1 cellular context compared by ENCODE assay signal in the genomic region with DNA sequence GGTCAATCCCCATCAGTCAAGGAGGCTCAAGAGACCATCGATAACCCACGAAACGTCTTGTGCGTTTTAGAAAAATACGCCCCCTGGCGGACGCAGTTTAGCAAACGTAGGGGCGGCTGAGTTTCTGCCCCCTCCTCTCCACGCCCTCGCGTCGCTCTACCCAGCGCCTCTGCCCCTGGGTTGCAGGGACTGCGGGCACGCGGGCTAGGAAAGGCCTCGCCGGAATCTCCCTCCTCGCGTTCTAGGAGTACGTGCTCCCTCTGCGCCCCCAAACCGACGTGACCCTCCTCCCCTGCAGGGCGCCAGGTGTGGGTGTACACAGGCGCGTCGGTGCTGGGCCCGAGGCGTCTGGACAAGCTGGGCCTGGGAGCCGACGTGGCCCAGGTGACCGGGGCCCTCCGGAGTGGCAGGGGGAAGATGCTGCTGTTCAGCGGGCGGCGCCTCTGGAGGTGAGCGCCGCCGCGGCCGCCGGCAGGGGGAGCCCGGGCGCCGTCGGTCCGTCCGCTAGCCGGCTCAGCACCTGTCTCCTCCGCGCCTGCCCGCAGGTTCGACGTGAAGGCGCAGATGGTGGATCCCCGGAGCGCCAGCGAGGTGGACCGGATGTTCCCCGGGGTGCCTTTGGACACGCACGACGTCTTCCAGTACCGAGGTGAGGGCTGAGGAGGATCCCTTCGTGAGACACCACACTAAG.
TF ChIP-seq lines count a peak whose summit lies in the region.

No MANE protein-coding gene starts in this region.

TF ChIP-seq in SK-N-SH treated with all-trans-retinoic acid at 6 μM for 48 hours, 23 proteins besides CTCF, POLR2A, EP300 and RAD21 (continued from another document):
- no peak for TF ChIP-seq CREB5 (CRISPR knock-in tag; IDR thresholded peaks at IDR 0.05; ENCODE audit: low read depth)
- no peak for TF ChIP-seq ZNF565 (CRISPR knock-in tag; conservative IDR thresholded peaks at IDR 0.05; ENCODE audit: low read depth)
- TF ChIP-seq ZNF70 (CRISPR knock-in tag; IDR thresholded peaks at IDR 0.05) = no peak
- TF ChIP-seq OSR1 (CRISPR knock-in tag; IDR thresholded peaks at IDR 0.05) = no peak
- no peak for TF ChIP-seq ISL1 (CRISPR knock-in tag; IDR thresholded peaks at IDR 0.05)
